Comparison of ENCODE assay signal across 29 cellular contexts in genomic region chr18:51006948-51007786, GRCh38.
"Had no signal": no experiment of that assay in that cellular context is flagged by ENCODE, and none has a peak within 500 bp of the region (broad histone marks: within the 10 kb centered on the region; RNA-seq: fewer than 3 reads in every experiment).

No MANE protein-coding gene starts in this region.

- H2AFZ ChIP-seq: neural progenitor cell had no signal

- H3K4me3 Mint-ChIP-seq: activated naive CD8-positive, alpha-beta T cell treated with anti-CD3 and anti-CD28 coated beads for 36 hours; effector memory CD8-positive, alpha-beta T cell; natural killer cell; neural progenitor cell had no signal

- H3K9me3 ChIP-seq: adrenal gland, lower lobe of right lung, testis, transverse colon, uterus had no signal

- H3K4me3 ChIP-seq: adrenal gland, lower lobe of right lung, neural progenitor cell, spleen, testis, transverse colon, uterus had no signal

- H3K4me1 Mint-ChIP-seq: activated naive CD8-positive, alpha-beta T cell treated with anti-CD3 and anti-CD28 coated beads for 36 hours; natural killer cell; neural progenitor cell had no signal

- H3K9me3 Mint-ChIP-seq: effector memory CD8-positive, alpha-beta T cell; natural killer cell had no signal

- H3K4me1 ChIP-seq: lower lobe of right lung, spleen, testis, uterus had no signal

- H3K9ac ChIP-seq: neural progenitor cell had no signal

- H3K27me3 ChIP-seq: adrenal gland, brain microvascular endothelial cell, neural progenitor cell, spleen, testis, transverse colon, uterus had no signal

- H3K27me3 Mint-ChIP-seq: activated naive CD8-positive, alpha-beta T cell treated with anti-CD3 and anti-CD28 coated beads for 36 hours; effector memory CD8-positive, alpha-beta T cell had no signal

- H3K4me2 ChIP-seq: neural progenitor cell had no signal

- FAIRE-seq: endothelial cell of umbilical vein had no signal

- DNase-seq: activated CD4-positive, alpha-beta T cell treated with anti-CD3 and anti-CD28 coated beads for 4 hours; activated CD4-positive, alpha-beta T cell treated with anti-CD3 and anti-CD28 coated beads, Interleukin-2, amount 50 U/mL, for 4 hours; activated effector memory CD4-positive, alpha-beta T cell treated with Interleukin-2 at 50 U/mL for 16 hours; activated naive CD4-positive, alpha-beta T cell treated with Interleukin-2 at 50 U/mL for 16 hours; activated naive CD8-positive, alpha-beta T cell treated with anti-CD3 and anti-CD28 coated beads for 36 hours; activated T-cell treated with anti-CD3 and anti-CD28 coated beads for 4 hours; adrenal gland; aorta; brain microvascular endothelial cell; cortex of kidney; effector memory CD8-positive, alpha-beta T cell; foreskin fibroblast; kidney glomerular epithelial cell; lower lobe of right lung; mesenchymal stem cell; natural killer cell; occipital lobe; spleen; stimulated activated naive CD8-positive, alpha-beta T cell treated with anti-CD3 and anti-CD28 coated beads, Interleukin-15, Interleukin-2, amounts not matched to agents 100 U/mL and 50 U/mL, for 24 hours; T-helper 2 cell; testis; transverse colon; uterus had no signal

- H3K27ac Mint-ChIP-seq: activated naive CD8-positive, alpha-beta T cell treated with anti-CD3 and anti-CD28 coated beads for 36 hours; effector memory CD8-positive, alpha-beta T cell; natural killer cell; neural progenitor cell had no signal

- H3K36me3 ChIP-seq: adrenal gland, brain microvascular endothelial cell, lower lobe of right lung, neural progenitor cell, spleen, transverse colon, uterus had no signal

- ATAC-seq: effector memory CD8-positive, alpha-beta T cell; esophagus mucosa; left lobe of liver; natural killer cell; right cardiac atrium; stimulated activated naive CD8-positive, alpha-beta T cell treated with anti-CD3 and anti-CD28 coated beads, Interleukin-15, Interleukin-2, amounts not matched to agents 100 U/mL and 50 U/mL, for 24 hours had no signal

- H3K36me3 Mint-ChIP-seq: natural killer cell had no signal

- H3K27ac ChIP-seq: adrenal gland, brain microvascular endothelial cell, lower lobe of right lung, neural progenitor cell, spleen, testis, transverse colon, uterus, VCaP had no signal
